ENCODE assay signal across 8 cellular contexts in genomic region chr1:236451796-236452373, GRCh38. TPM values are rescaled to one million over a fixed set of nuclear protein-coding genes. Genes with fewer than 3 reads are reported as not detected.
A peak's percentile ranks its signal among the peaks of the same experiment; 100 is the strongest.
DNase-seq lines count a peak whose midpoint lies in the region; ATAC-seq and TF ChIP-seq lines count a peak whose summit lies in the region.

No MANE protein-coding gene starts in this region.

- DNase-seq in GM12864 (ENCODE audit: low read depth): no peak
- peak; percentile 26 for DNase-seq in UCSD-AML1 (lab: John Stamatoyannopoulos, UW; ENCODE audit: unreplicated experiment)
- DNase-seq in dermis microvascular lymphatic vessel endothelial cell (ENCODE audit: low read depth in 2 of 2): peak; percentile 10 to 32
- peak; percentile 8 to 27 for DNase-seq in stimulated activated CD4-positive, alpha-beta T cell treated with anti-CD3 and anti-CD28 coated beads, Interleukin-12 subunit alpha, Interleukin-12 subunit beta, amount 100 ng/mL, for 24 hours (ENCODE audit: low read depth in 2 of 2)
- no peak for DNase-seq in nucleus accumbens (lab: John Stamatoyannopoulos, UW)
- DNase-seq in NCI-H510A (lab: John Stamatoyannopoulos, UW): no peak

- peak; percentile 70 for TF ChIP-seq CTCF in GM12864 (IDR thresholded peaks at IDR 0.05; ENCODE audit: low read depth, low read length, missing control alignments)

- ATAC-seq in HG03066 (IDR thresholded peaks at IDR 0.05; ENCODE audit: low read depth, unreplicated experiment) (peak; percentile 55), esophagus mucosa (no peak)

- no peak overlapping the region for H3K4me3 ChIP-seq in GM12864 (ENCODE audit: low read depth, low read length)

RNA-seq across cellular contexts. Expression of gene EDARADD, which starts 57.8 kb away (rescaled TPM):
- total RNA-seq in dermis microvascular lymphatic vessel endothelial cell: under 0.01 TPM in 2 replicates
- 4.3 TPM for total RNA-seq in esophagus mucosa

Comparison
In these comparisons a context has a peak if more than half of its experiments do, and no peak if none do; other contexts are left out.
1. DNase-seq: peak in UCSD-AML1 (single experiment), dermis microvascular lymphatic vessel endothelial cell (2 of 2) and stimulated activated CD4-positive, alpha-beta T cell treated with anti-CD3 and anti-CD28 coated beads, Interleukin-12 subunit alpha, Interleukin-12 subunit beta, amount 100 ng/mL, for 24 hours (2 of 2); none in GM12864 (single experiment), nucleus accumbens (0 of 56) and NCI-H510A (single experiment).